ENCODE assay signal across 8 cellular contexts in genomic region chr2:226799211-226799975, GRCh38. TPM values are rescaled to one million over a fixed set of nuclear protein-coding genes. Genes with fewer than 3 reads are reported as not detected.
DNase-seq lines count a peak whose midpoint lies in the region; ATAC-seq and TF ChIP-seq lines count a peak whose summit lies in the region.

Gene IRS1 (minus strand): TSS chr2:226799820. CDS start chr2:226798738, 1,082 bp downstream.

- ATAC-seq in GM19468 (IDR thresholded peaks at IDR 0.05; ENCODE audit: extremely low read depth, unreplicated experiment), result peak; percentile 23
- peak; percentile 37 for ATAC-seq in Panc1

- DNase-seq in Caki2 (ENCODE audit: low read depth) (peak; percentile 69), HL-60 (ENCODE audit: low read depth in 1 of 2, low spot score in 1 of 2) (peak in 1 of 2 experiments; percentile 48), Panc1 (ENCODE audit: low read depth, low spot score) (no peak), foreskin melanocyte (peak; percentile 63)
- DNase-seq in activated gamma-delta T cell treated with anti-CD3 and anti-CD28 coated beads, Interleukin-2, amount 50 U/mL, for 16 hours (ENCODE audit: low read depth), result peak; percentile 39

- H2AFZ ChIP-seq in neuron (ENCODE audit: low read depth, low read length), result peak within 1 kb of the TSS; percentile 91

- peaks cover 18% of the 10 kb centered on the region for H3K27me3 ChIP-seq in HL-60 (ENCODE audit: insufficient read depth, poor library complexity, severe bottlenecking)
- no peaks in the 10 kb centered on the region for H3K27me3 ChIP-seq in Panc1 (ENCODE audit: control insufficient read depth, insufficient read depth, low read length)
- no peaks in the 10 kb centered on the region for H3K27me3 ChIP-seq in neuron (ENCODE audit: insufficient read depth, low read length)
- H3K27me3 ChIP-seq in thymus (ENCODE audit: control insufficient read depth, insufficient read depth), result peaks cover 4% of the 10 kb centered on the region

- WGBS in thymus, result under 1% methylated on average over 82 of the region's 82 CpGs

- in situ Hi-C loops in Caki2 (cut with HindIII; ENCODE audit: low pct_unique_long_range_greater_than_20kb, low sequenced_read_pairs), result no loop called here
- in situ Hi-C loops in Panc1 (cut with HindIII; ENCODE audit: low pct_unique_long_range_greater_than_20kb, low sequenced_read_pairs), result no loop called here

- peaks cover 14% of the 10 kb centered on the region for H3K4me1 ChIP-seq in Panc1 (ENCODE audit: control insufficient read depth, insufficient read depth, low read length)
- H3K4me1 ChIP-seq in neuron (ENCODE audit: insufficient read depth, low read length), result peaks cover 22% of the 10 kb centered on the region
- H3K4me1 ChIP-seq in thymus (ENCODE audit: control insufficient read depth, insufficient read depth, low read length), result peaks cover 28% of the 10 kb centered on the region

- CTCF ChIA-PET in Panc1 (lab: Charles Lee), result interaction anchor here (0.6 to 2.2 kb wide), 3 partner anchors 10 to 1134 kb away, joined by 4 to 11 read pairs (median 9); no protein-coding TSS in a partner anchor

- TF ChIP-seq CTCF in HL-60 (IDR thresholded peaks at IDR 0.05; ENCODE audit: insufficient read depth, low read length), result no peak
- TF ChIP-seq CTCF in Panc1 (IDR thresholded peaks at IDR 0.05), result peak; percentile 90

- intact Hi-C loops in Panc1 (cut with micrococcal nuclease; ENCODE audit: unreplicated experiment), result loop anchor here (5.0 to 10.0 kb wide), 4 partner anchors 315 to 912 kb away; no protein-coding TSS in a partner anchor

- POLR2A ChIA-PET in Panc1 (lab: Charles Lee), result interaction anchor here (0.6 to 0.7 kb wide), 2 partner anchors 247 to 568 kb away, joined by 4 to 8 read pairs; no protein-coding TSS in a partner anchor

- H3K9me3 ChIP-seq in Panc1 (ENCODE audit: control insufficient read depth, insufficient read depth, low read depth, low read length), result no peaks in the 10 kb centered on the region
- peaks cover 26% of the 10 kb centered on the region for H3K9me3 ChIP-seq in neuron (ENCODE audit: low read length)
- peaks cover 1% of the 10 kb centered on the region for H3K9me3 ChIP-seq in thymus (ENCODE audit: control insufficient read depth)

- peak within 1 kb of the TSS; percentile 86 for H3K4me3 ChIP-seq in HL-60 (replicated peaks; ENCODE audit: insufficient read depth, low read length)
- peak within 1 kb of the TSS; percentile 73 to 79 for H3K4me3 ChIP-seq in Panc1 (ENCODE audit: low read depth in 2 of 2, low read length in 2 of 2)
- peak within 1 kb of the TSS; percentile 81 for H3K4me3 ChIP-seq in neuron (ENCODE audit: low read length)
- peak within 1 kb of the TSS; percentile 87 for H3K4me3 ChIP-seq in thymus (ENCODE audit: low read length)

- BruUV-seq in Panc1 (replicated peaks; lab: Mats Ljungman, UMichigan), result no TSS peak

- H3K36me3 ChIP-seq in Panc1 (ENCODE audit: control insufficient read depth, insufficient read depth, low read length) (no peaks in the 10 kb centered on the region; the same call in 1 of the 2 replicates), neuron (ENCODE audit: insufficient read depth, low read length) (peaks cover 36% of the 10 kb centered on the region), thymus (ENCODE audit: control insufficient read depth, insufficient read depth) (peaks cover 29% of the 10 kb centered on the region)

- peak within 1 kb of the TSS; percentile 7 for H3K27ac ChIP-seq in HL-60 (replicated peaks)
- peak within 1 kb of the TSS; percentile 96 for H3K27ac ChIP-seq in Panc1 (ENCODE audit: low read length)
- H3K27ac ChIP-seq in thymus (ENCODE audit: low read depth), result peak within 1 kb of the TSS; percentile 97

RNA-seq across cellular contexts. Expression of gene IRS1, which starts in this region (rescaled TPM):
- 3.5 and 5.8 TPM in 2 replicates for total RNA-seq in Caki2 (2014; rRNA removed; shearing (Covaris generic); ENCODE audit: low replicate concordance)
- total RNA-seq in Panc1 (2021; ENCODE audit: unreplicated experiment), result 27.3 TPM
- 19.6 TPM for polyA plus RNA-seq in Panc1 (2012; ENCODE audit: insufficient read length)
- 11.5 TPM for polyA plus RNA-seq in thymus

Comparison
In these comparisons a context has a peak if more than half of its experiments do, and no peak if none do; other contexts are left out.
1. H3K27ac ChIP-seq: peak in every context shown above with its lines; median percentile 97 in thymus; 96 in Panc1; 7 in HL-60.